Comparison of ENCODE assay signal across 16 cellular contexts in genomic region chr9:114015607-114016006, GRCh38.
A peak's percentile ranks its signal among the peaks of the same experiment; 100 is the strongest.
DNase-seq lines count a peak whose midpoint lies in the region; ATAC-seq, FAIRE-seq and TF ChIP-seq lines count a peak whose summit lies in the region.
"Had no signal": no experiment of that assay in that cellular context is flagged by ENCODE, and none has a peak within 500 bp of the region (broad histone marks: within the 10 kb centered on the region; RNA-seq: fewer than 3 reads in every experiment).

No MANE protein-coding gene starts in this region.

- no peaks in the 10 kb centered on the region for H4K20me1 ChIP-seq in HepG2 (ENCODE audit: insufficient read depth, low read length)

- in situ Hi-C loops in HepG2 (cut with HindIII; ENCODE audit: extremely low pct_ligation_motif_present, low pct_unique_long_range_greater_than_20kb) = no loop called here

- H3K9me3 ChIP-seq in left ventricle myocardium inferior (replicated peaks) (peaks cover 39% of the 10 kb centered on the region), HepG2 (ENCODE audit: low read length) (no peaks in the 10 kb centered on the region)

- H3K4me3 ChIP-seq in left ventricle myocardium inferior (no peak overlapping the region), HepG2 (replicated peaks in 1 of 3; ENCODE audit: insufficient read depth in 1 of 3, low read depth in 2 of 3, low read length in 3 of 3) (no peak overlapping the region)

- H3K79me2 ChIP-seq in HepG2 (ENCODE audit: insufficient read depth, low read length) = no peaks in the 10 kb centered on the region

- no peak overlapping the region for H3K9ac ChIP-seq in HepG2 (ENCODE audit: insufficient read depth, low read depth, low read length)

- no peak for FAIRE-seq in HepG2 (lab: Jason Lieb, UNC)
- no peak for FAIRE-seq in HTR-8/SVneo (lab: Jason Lieb, UNC)
- FAIRE-seq: GM19239 had no signal

- H3K27ac ChIP-seq in left ventricle myocardium inferior (replicated peaks) (no peak overlapping the region), HepG2 (ENCODE audit: extremely low read length, insufficient read depth, low read length) (no peak overlapping the region), foreskin keratinocyte (no peak overlapping the region)
- H3K27ac ChIP-seq: 22Rv1 had no signal

- peak; percentile 5 for DNase-seq in cardiac septum (ENCODE audit: low spot score)
- no peak for DNase-seq in left ventricle myocardium inferior
- no peak for DNase-seq in HepG2 (ENCODE audit: low spot score)
- DNase-seq in posterior vena cava (ENCODE audit: low spot score) = peak; percentile 4
- no peak for DNase-seq in islet precursor cell
- no peak for DNase-seq in hepatic stellate cell (ENCODE audit: low spot score)
- no peak for DNase-seq in HTR-8/SVneo (ENCODE audit: insufficient read length, low spot score)
- DNase-seq in foreskin keratinocyte = no peak
- DNase-seq: CD8-positive, alpha-beta T cell; COR-L47; DMS53; GF-D8; GOT3; H9 had no signal

- no peak for TF ChIP-seq CTCF in left ventricle myocardium inferior (IDR thresholded peaks at IDR 0.05; ENCODE audit: borderline replicate concordance)
- TF ChIP-seq CTCF in HepG2 (CRISPR knock-in tag; IDR thresholded peaks at IDR 0.05) = no peak
- no peak for TF ChIP-seq CTCF in foreskin keratinocyte (conservative IDR thresholded peaks at IDR 0.05)

- TF ChIP-seq POLR2A in HepG2 (IDR thresholded peaks at IDR 0.05; ENCODE audit: insufficient read depth in 1 of 2, low read depth in 2 of 2, low read length in 2 of 2) = no peak

- POLR2A ChIA-PET in HepG2 (lab: Yijun Ruan, JAX) = no interaction called here

- WGBS in HepG2 (ENCODE audit: low lambda C conversion rate) = 35% methylated on average over 2 of the region's 2 CpGs

- CTCF ChIA-PET in HepG2 (lab: Yijun Ruan, JAX; ENCODE audit: low intra/inter-chr PET ratio, low total read pairs) = no interaction called here

- intact Hi-C loops in cardiac septum (cut with DNase I) (no loop called here), left ventricle myocardium inferior (cut with micrococcal nuclease) (no loop called here), HepG2 (cut with micrococcal nuclease; ENCODE audit: unreplicated experiment) (no loop called here), posterior vena cava (cut with DNase I) (no loop called here)

- no peak for TF ChIP-seq RAD21 in HepG2 (CRISPR knock-in tag; IDR thresholded peaks at IDR 0.05)

- peaks cover 51% of the 10 kb centered on the region for H3K36me3 ChIP-seq in left ventricle myocardium inferior
- no peaks in the 10 kb centered on the region for H3K36me3 ChIP-seq in HepG2 (replicated peaks in 1 of 2; ENCODE audit: control insufficient read depth in 1 of 2, insufficient read depth in 2 of 2, low read length in 2 of 2)

- no peak overlapping the region for H3K4me2 ChIP-seq in HepG2 (ENCODE audit: low read depth, low read length)

- H3K27me3 ChIP-seq in left ventricle myocardium inferior (ENCODE audit: low read depth) (no peaks in the 10 kb centered on the region), HepG2 (ENCODE audit: control insufficient read depth in 1 of 2, insufficient read depth in 2 of 2, low read length in 2 of 2) (peaks cover 0 to 5% of the 10 kb centered on the region in 2 experiments; a peak in 2 of 5 replicates), foreskin keratinocyte (no peaks in the 10 kb centered on the region)

- no peak for TF ChIP-seq EP300 in HepG2 (IDR thresholded peaks at IDR 0.05; ENCODE audit: low read depth in 2 of 2, low read length in 2 of 2)
- TF ChIP-seq EP300 in HepG2 (CRISPR knock-in tag; IDR thresholded peaks at IDR 0.05; ENCODE audit: borderline replicate concordance) = no peak

- H2AFZ ChIP-seq in HepG2 (ENCODE audit: low read length) = no peak overlapping the region

- ATAC-seq in HepG2 (no peak), foreskin keratinocyte (no peak)
- ATAC-seq: CD8-positive, alpha-beta T cell had no signal

- H3K4me1 ChIP-seq in left ventricle myocardium inferior (no peaks in the 10 kb centered on the region), HepG2 (ENCODE audit: insufficient read depth, low read length) (peaks cover 6% of the 10 kb centered on the region), foreskin keratinocyte (no peaks in the 10 kb centered on the region)

- BruUV-seq in HepG2 (replicated peaks; lab: Mats Ljungman, UMichigan) = no TSS peak

TF ChIP-seq in HepG2, 621 proteins besides CTCF, POLR2A, EP300 and RAD21:
- TF ChIP-seq ARNT (IDR thresholded peaks at IDR 0.05) (no peak), MTA3 (CRISPR knock-in tag; IDR thresholded peaks at IDR 0.05) (no peak), ONECUT2 (CRISPR knock-in tag; IDR thresholded peaks at IDR 0.05) (peak; percentile 82), ZNF740 (CRISPR knock-in tag; IDR thresholded peaks at IDR 0.05) (no peak), GATAD2A (CRISPR knock-in tag; IDR thresholded peaks at IDR 0.05) (peak; percentile 78), SALL1 (CRISPR knock-in tag; IDR thresholded peaks at IDR 0.05) (peak; percentile 32; the same call in 1 of the 2 replicates), PAXIP1 (CRISPR knock-in tag; conservative IDR thresholded peaks at IDR 0.05) (peak; percentile 60), HNF4A (CRISPR knock-in tag; IDR thresholded peaks at IDR 0.05) (peak; percentile 24; the same call in 1 of the 2 replicates), KAT2B (IDR thresholded peaks at IDR 0.05; ENCODE audit: borderline replicate concordance, low read depth, low read length) (peak; percentile 98), ZBTB49 (CRISPR knock-in tag; IDR thresholded peaks at IDR 0.05; ENCODE audit: borderline replicate concordance) (no peak), YY1 (IDR thresholded peaks at IDR 0.05; ENCODE audit: insufficient read depth, insufficient replicate concordance, low read depth, low read length) (no peak), SOX13 (IDR thresholded peaks at IDR 0.05) (no peak), SOX13 (CRISPR knock-in tag; conservative IDR thresholded peaks at IDR 0.05 in 1 of 2, IDR thresholded peaks at IDR 0.05 in 1 of 2) (0 out of 4 replicates have a peak, but pooled peaks of 1 of the 2 experiments have one; percentile 7), SOX6 (IDR thresholded peaks at IDR 0.05) (no peak), SOX6 (CRISPR knock-in tag; IDR thresholded peaks at IDR 0.05) (peak; percentile 75), ZSCAN31 (CRISPR knock-in tag; IDR thresholded peaks at IDR 0.05; ENCODE audit: low read depth) (no peak), CBX1 (IDR thresholded peaks at IDR 0.05; ENCODE audit: low read depth) (no peak), MLX (CRISPR knock-in tag; IDR thresholded peaks at IDR 0.05) (peak; percentile 59; the same call in 1 of the 2 replicates)
TF ChIP-seq in HepG2: peak in this region for 9.

Comparison
In these comparisons a context has a peak if more than half of its experiments do, and no peak if none do; other contexts are left out.
1. DNase-seq: peak in cardiac septum (single experiment) and posterior vena cava (single experiment); none in left ventricle myocardium inferior (single experiment), HepG2 (single experiment), islet precursor cell (single experiment), hepatic stellate cell (single experiment), HTR-8/SVneo (single experiment) and foreskin keratinocyte (0 of 2).